Comparison of ENCODE assay signal across 8 cellular contexts in the genomic region with DNA sequence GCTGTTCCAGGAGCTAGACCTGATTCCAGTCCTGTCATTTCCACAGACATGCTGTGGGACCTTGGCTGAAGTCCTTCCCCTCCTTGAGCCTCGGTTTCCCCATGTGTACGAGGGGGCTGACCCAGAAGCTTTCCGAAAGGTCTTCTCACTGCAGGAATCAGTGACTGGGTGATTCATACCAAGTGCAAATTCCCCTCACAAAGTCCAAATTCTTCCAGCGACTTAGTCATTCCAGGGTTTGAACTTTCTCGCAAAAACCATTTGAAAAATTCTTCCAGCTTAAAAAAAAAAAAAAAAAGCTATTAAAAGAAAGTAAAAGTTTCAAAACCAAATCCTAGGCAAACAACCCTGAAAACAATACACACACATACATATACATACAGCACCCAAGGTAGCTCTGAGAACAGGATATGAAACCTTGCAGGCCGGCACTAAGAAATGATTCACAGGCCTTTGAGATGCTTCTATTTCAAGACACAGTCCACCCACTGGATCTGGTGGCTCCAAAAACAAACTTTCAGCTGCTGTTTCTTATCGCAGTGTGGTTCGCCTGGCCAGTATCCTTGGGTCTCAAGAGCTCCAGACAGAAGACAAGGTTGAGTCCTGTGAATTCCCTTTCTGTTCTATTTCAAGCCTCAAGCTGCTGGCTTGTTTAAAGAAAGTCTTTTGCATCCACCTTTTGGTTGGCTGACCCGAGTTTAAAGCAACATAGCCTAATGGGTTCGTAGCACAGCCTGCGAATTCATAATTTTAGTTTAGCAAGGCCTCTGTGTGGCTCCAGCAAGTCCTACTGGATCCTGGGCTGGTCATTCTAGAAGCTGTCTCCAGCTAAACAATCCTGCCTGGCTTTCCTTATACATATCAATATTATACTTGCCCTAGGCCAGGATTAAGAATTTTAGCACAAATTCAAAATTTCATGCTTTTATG. TPM values are rescaled to one million over a fixed set of nuclear protein-coding genes. Genes with fewer than 3 reads are reported as not detected.
A peak's percentile ranks its signal among the peaks of the same experiment; 100 is the strongest.
DNase-seq lines count a peak whose midpoint lies in the region; ATAC-seq and TF ChIP-seq lines count a peak whose summit lies in the region.

No MANE protein-coding gene starts in this region.

- no peak overlapping the region for H2BK15ac ChIP-seq in H9 (ENCODE audit: low read depth, low read length)

- H4K91ac ChIP-seq in H9 (ENCODE audit: insufficient read length, low read depth, low read length) = no peak overlapping the region

- 11% methylated on average over 11 of the region's 11 CpGs for WGBS in esophagus muscularis mucosa
- WGBS in H9 (ENCODE audit: extremely low coverage, insufficient read length, low lambda C conversion rate) = no CpG with 5 or more reads among the region's 11 CpGs

- H2BK5ac ChIP-seq in H9 (ENCODE audit: insufficient read length, low read length) = no peak overlapping the region

- no peaks in the 10 kb centered on the region for H3K36me3 ChIP-seq in esophagus muscularis mucosa

- no peak for TF ChIP-seq POLR2A in esophagus muscularis mucosa (IDR thresholded peaks at IDR 0.05; ENCODE audit: low read depth)

- no peak overlapping the region for H3K23ac ChIP-seq in H9 (ENCODE audit: insufficient read length, low read depth, low read length)

- H3K4me3 Mint-ChIP-seq in T-cell = peak overlapping the region in 2 of 3 donors; percentile 22 to 28
- no peak overlapping the region for H3K4me3 Mint-ChIP-seq in H9

- TF ChIP-seq EP300 in esophagus muscularis mucosa (IDR thresholded peaks at IDR 0.05) = no peak

- no peaks in the 10 kb centered on the region for H3K36me3 Mint-ChIP-seq in T-cell
- peaks cover 0 to 7% (median 2%) of the 10 kb centered on the region in 3 experiments; a peak in 4 of 7 replicates for H3K36me3 Mint-ChIP-seq in H9 (ENCODE audit: insufficient read depth in 1 of 3, low read depth in 3 of 3)

- no peak overlapping the region for H2BK12ac ChIP-seq in H9 (ENCODE audit: insufficient read length, low read depth, low read length)

- H3T11ph ChIP-seq in H9 (ENCODE audit: low read length) = no peak overlapping the region

- peak overlapping the region; percentile 24 to 48 (median 33) for H3K4me3 ChIP-seq in esophagus muscularis mucosa

- no peaks in the 10 kb centered on the region for H3K79me2 ChIP-seq in H9 (ENCODE audit: insufficient read depth, low read length)

- peak overlapping the region; percentile 85 to 87 for H3K27ac Mint-ChIP-seq in T-cell
- no peak overlapping the region; a peak in 1 of 7 replicates for H3K27ac Mint-ChIP-seq in H9

- no peaks in the 10 kb centered on the region for H3K9me3 ChIP-seq in esophagus muscularis mucosa
- H3K9me3 ChIP-seq in H9 (ENCODE audit: control insufficient read depth, low read depth, low read length) = no peaks in the 10 kb centered on the region

- H4K8ac ChIP-seq in H9 (replicated peaks; ENCODE audit: insufficient read length, low read depth, low read length) = no peak overlapping the region

- H2BK20ac ChIP-seq in H9 (ENCODE audit: low read depth, low read length, poor library complexity, severe bottlenecking) = no peak overlapping the region

- no peak overlapping the region for H2AFZ ChIP-seq in H9 (ENCODE audit: low read length)

- TF ChIP-seq CTCF in 22Rv1 (IDR thresholded peaks at IDR 0.05) (no peak), esophagus muscularis mucosa (IDR thresholded peaks at IDR 0.05) (no peak), H9 (conservative IDR thresholded peaks at IDR 0.05) (no peak)

- no peak overlapping the region for H3K9ac ChIP-seq in H9 (ENCODE audit: extremely low read depth, insufficient read length, low read length)

- H3K4me2 ChIP-seq in H9 (ENCODE audit: insufficient read depth, insufficient read length, low read length) = no peak overlapping the region

- no peaks in the 10 kb centered on the region for H3K27me3 Mint-ChIP-seq in T-cell
- peaks cover 5% of the 10 kb centered on the region for H3K27me3 Mint-ChIP-seq in H9 (ENCODE audit: low read depth)

- H3K56ac ChIP-seq in H9 (ENCODE audit: insufficient read length, low read depth, low read length) = no peak overlapping the region

- intact Hi-C loops in esophagus muscularis mucosa (cut with DNase I) = no loop called here

- no peak overlapping the region for H3K4ac ChIP-seq in H9 (ENCODE audit: low read depth, low read length)

- CTCF ChIA-PET in T-cell (lab: Charles Lee) = interaction anchor here (0.5 to 1.4 kb wide), 9 partner anchors 9 to 60 kb away, joined by 3 to 9 read pairs (median 4); no protein-coding TSS in a partner anchor

- peak; percentile 72 for ATAC-seq in GM18858 (IDR thresholded peaks at IDR 0.05; ENCODE audit: unreplicated experiment)
- ATAC-seq in HG03064 (IDR thresholded peaks at IDR 0.05; ENCODE audit: low read depth, unreplicated experiment) = peak; percentile 56
- ATAC-seq in T-cell (replicated peaks in 1 of 4) = peak; percentile 79 to 89 (median 86)

- H3K27ac ChIP-seq in 22Rv1 (peak overlapping the region; percentile 28; the same call in 1 of the 2 replicates), esophagus muscularis mucosa (replicated peaks in 1 of 4) (peak overlapping the region; percentile 80 to 88 (median 84)), H9 (ENCODE audit: insufficient read length, low read depth, low read length) (no peak overlapping the region)

- DNase-seq in T-cell = no peak
- no peak for DNase-seq in esophagus muscularis mucosa (ENCODE audit: extremely low spot score)
- DNase-seq in renal cortical epithelial cell (ENCODE audit: low read depth) = peak; percentile 95
- DNase-seq in H9 = no peak
- no peak for DNase-seq in KG1 (lab: John Stamatoyannopoulos, UW)

- H3K4me1 ChIP-seq in esophagus muscularis mucosa (peaks cover 35 to 42% (median 39%) of the 10 kb centered on the region in 4 donors), H9 (ENCODE audit: insufficient read depth, low read length) (peaks cover 5% of the 10 kb centered on the region; the same call in 1 of the 2 replicates)

- H3K18ac ChIP-seq in H9 (ENCODE audit: insufficient read length, low read depth, low read length) = no peak overlapping the region

- H3K14ac ChIP-seq in H9 (ENCODE audit: insufficient read depth, low read length) = no peak overlapping the region

- H3K23me2 ChIP-seq in H9 (ENCODE audit: insufficient read length, low read depth, low read length, poor library complexity, severe bottlenecking) = no peaks in the 10 kb centered on the region

- peaks cover 47 to 59% (median 52%) of the 10 kb centered on the region in 3 donors for H3K4me1 Mint-ChIP-seq in T-cell
- H3K4me1 Mint-ChIP-seq in H9 = peaks cover 28 to 33% of the 10 kb centered on the region in 2 experiments

- H3K9me3 Mint-ChIP-seq in T-cell = no peaks in the 10 kb centered on the region
- peaks cover 3 to 6% of the 10 kb centered on the region in 2 experiments; a peak in 4 of 5 replicates for H3K9me3 Mint-ChIP-seq in H9

- no peaks in the 10 kb centered on the region for H4K20me1 ChIP-seq in H9 (ENCODE audit: control insufficient read depth, insufficient read depth, insufficient read length)

- no peak overlapping the region for H4K5ac ChIP-seq in H9 (ENCODE audit: insufficient read length, low read depth, low read length)

- H2AK5ac ChIP-seq in H9 (ENCODE audit: insufficient read length, low read length) = no peak overlapping the region

- H2BK120ac ChIP-seq in H9 (ENCODE audit: low read depth, low read length, poor library complexity, severe bottlenecking) = no peak overlapping the region

- peaks cover 0 to 3% (median 0%) of the 10 kb centered on the region in 4 donors for H3K27me3 ChIP-seq in esophagus muscularis mucosa
- no peaks in the 10 kb centered on the region for H3K27me3 ChIP-seq in H9 (ENCODE audit: insufficient read depth, low read length)

- POLR2A ChIA-PET in T-cell (lab: Charles Lee) = interaction anchor here (0.6 kb wide), 3 partner anchors 23 to 35 kb away, joined by 3 to 8 read pairs (median 6); no protein-coding TSS in a partner anchor

- no peaks in the 10 kb centered on the region for H3K79me1 ChIP-seq in H9 (ENCODE audit: insufficient read depth, low read depth, low read length, poor library complexity, severe bottlenecking)

RNA-seq across cellular contexts. Expression of a gene that starts 18.0 kb away (rescaled TPM):
- total RNA-seq in T-cell (10 to 100 TPM; 20.7 to 99.7 (median 81.3) TPM), esophagus muscularis mucosa (100 to 1,000 TPM in 3 of 4 donors, 10 to 100 TPM in 1; 75.2 to 352 (median 274) TPM), renal cortical epithelial cell (29.9 and 65.3 TPM in 2 replicates), H9 (2021) (113 and 119 TPM in 2 replicates)

RNA-seq across cellular contexts. Expression of a gene that starts 46.3 kb away (rescaled TPM):
- total RNA-seq in T-cell = 1 to 10 TPM; 1.7 to 3.1 (median 2.5) TPM
- under 1 TPM in 3 of 4 donors, not detected in 1; 0.11 to 0.26 (median 0.17) TPM for total RNA-seq in esophagus muscularis mucosa
- total RNA-seq in renal cortical epithelial cell = 0.15 and 0.69 TPM in 2 replicates
- total RNA-seq in H9 (2021) = 5.1 TPM in 2 replicates

Comparison
In these comparisons a context has a peak if more than half of its experiments do, and no peak if none do; other contexts are left out.
1. H3K27ac Mint-ChIP-seq: peak in T-cell (2 of 2); none in H9 (0 of 3).
2. H3K4me3 Mint-ChIP-seq: peak in T-cell (2 of 3); none in H9 (0 of 2).
3. Peak in every context shown above with its lines, with median percentiles within 50 percentile points of each other: ATAC-seq.